ENCODE assay signal across 8 cellular contexts in genomic region chrX:40154229-40154852, GRCh38. TPM values are rescaled to one million over a fixed set of nuclear protein-coding genes. Genes with fewer than 3 reads are reported as not detected.
DNase-seq lines count a peak whose midpoint lies in the region; ATAC-seq, FAIRE-seq and TF ChIP-seq lines count a peak whose summit lies in the region.

No MANE protein-coding gene starts in this region.

- DNase-seq in GM20000 (ENCODE audit: low spot score) (peak; percentile 28), NOMO-1 treated with DMSO at 0.1 percent for 48 hours (lab: John Stamatoyannopoulos, UW; ENCODE audit: unreplicated experiment) (peak; percentile 19), chondrocyte (ENCODE audit: low spot score) (peak; percentile 94), memory B cell (ENCODE audit: low spot score in 2 of 2) (no peak), urothelium cell line (ENCODE audit: low spot score) (peak; percentile 38)
- no peak for DNase-seq in activated CD4-positive, alpha-beta T cell treated with anti-CD3 and anti-CD28 coated beads for 4 hours
- no peak for DNase-seq in activated CD8-positive, alpha-beta memory T cell treated with anti-CD3 and anti-CD28 coated beads, Interleukin-2, amount 50 U/mL, for 4 hours

- no peak overlapping the region for H2AFZ ChIP-seq in ACC112 (ENCODE audit: low read length, unreplicated experiment)

- TF ChIP-seq CTCF in GM20000 (IDR thresholded peaks at IDR 0.05; ENCODE audit: extremely low read depth, missing control alignments) (no peak), chondrocyte (IDR thresholded peaks at IDR 0.05) (no peak)

- peak overlapping the region; percentile 29; the same call in 1 of the 2 replicates for H3K27ac ChIP-seq in ACC112 (ENCODE audit: low read depth, low read length)

- peak overlapping the region; percentile 84 for H3K4me3 ChIP-seq in ACC112 (ENCODE audit: low read depth, low read length)

- no peaks in the 10 kb centered on the region for H3K79me2 ChIP-seq in ACC112 (ENCODE audit: control insufficient read depth, insufficient read depth, low read length, unreplicated experiment)

- no peak for ATAC-seq in memory B cell (ENCODE audit: low read depth)

- no peak for FAIRE-seq in urothelium cell line (lab: Jason Lieb, UNC)

- H3K36me3 ChIP-seq in ACC112 (ENCODE audit: insufficient read depth, low read length), result no peaks in the 10 kb centered on the region

- H3K4me3 Mint-ChIP-seq in chondrocyte (ENCODE audit: unreplicated experiment) (peak overlapping the region; percentile 69), memory B cell (peak overlapping the region; percentile 80)

- H3K36me3 Mint-ChIP-seq in chondrocyte (ENCODE audit: low read depth) (no peaks in the 10 kb centered on the region), memory B cell (no peaks in the 10 kb centered on the region)

- no peak overlapping the region for H3K27ac Mint-ChIP-seq in chondrocyte (ENCODE audit: unreplicated experiment)
- no peak overlapping the region for H3K27ac Mint-ChIP-seq in memory B cell

- H3K27me3 Mint-ChIP-seq in chondrocyte (ENCODE audit: low read depth) (no peaks in the 10 kb centered on the region), memory B cell (no peaks in the 10 kb centered on the region)

- H3K4me1 Mint-ChIP-seq in chondrocyte (ENCODE audit: low read depth), result peaks cover 12% of the 10 kb centered on the region
- H3K4me1 Mint-ChIP-seq in memory B cell, result no peaks in the 10 kb centered on the region

- no peaks in the 10 kb centered on the region for H3K4me1 ChIP-seq in ACC112 (ENCODE audit: control insufficient read depth, insufficient read depth, low read length, unreplicated experiment)

- H3K9me3 Mint-ChIP-seq in chondrocyte (ENCODE audit: low read depth), result no peaks in the 10 kb centered on the region
- H3K9me3 Mint-ChIP-seq in memory B cell, result no peaks in the 10 kb centered on the region

- no peaks in the 10 kb centered on the region for H3K27me3 ChIP-seq in ACC112 (ENCODE audit: insufficient read depth, low read length)

RNA-seq across cellular contexts. Expression of gene BCOR, which starts 56.6 kb away (rescaled TPM):
- 10.8 to 19.0 TPM (median 11.0 TPM) in 3 replicates for total RNA-seq in chondrocyte

Comparison
In these comparisons a context has a peak if more than half of its experiments do, and no peak if none do; other contexts are left out.
1. DNase-seq: peak in GM20000 (single experiment), NOMO-1 treated with DMSO at 0.1 percent for 48 hours (single experiment), chondrocyte (single experiment) and urothelium cell line (single experiment); none in memory B cell (0 of 2), activated CD4-positive, alpha-beta T cell treated with anti-CD3 and anti-CD28 coated beads for 4 hours (0 of 2) and activated CD8-positive, alpha-beta memory T cell treated with anti-CD3 and anti-CD28 coated beads, Interleukin-2, amount 50 U/mL, for 4 hours (single experiment).